Comparison of ENCODE assay signal across 16 cellular contexts in genomic region chr1:67793562-67793961, GRCh38. TPM values are rescaled to one million over a fixed set of nuclear protein-coding genes. Genes with fewer than 3 reads are reported as not detected.
A peak's percentile ranks its signal among the peaks of the same experiment; 100 is the strongest.
DNase-seq lines count a peak whose midpoint lies in the region; ATAC-seq and TF ChIP-seq lines count a peak whose summit lies in the region.
"Had no signal": no experiment of that assay in that cellular context is flagged by ENCODE, and none has a peak within 500 bp of the region (broad histone marks: within the 10 kb centered on the region; RNA-seq: fewer than 3 reads in every experiment).

No MANE protein-coding gene starts in this region.

- H3K27me3 ChIP-seq in sigmoid colon = no peaks in the 10 kb centered on the region
- H3K27me3 ChIP-seq: SJCRH30, suprapubic skin had no signal

- ATAC-seq in HG03280 (IDR thresholded peaks at IDR 0.05; ENCODE audit: unreplicated experiment) (no peak), GM19328 (IDR thresholded peaks at IDR 0.05; ENCODE audit: unreplicated experiment) (no peak)

- no peak for TF ChIP-seq CTCF in fibroblast of the aortic adventitia (IDR thresholded peaks at IDR 0.05; ENCODE audit: insufficient read depth, low read length)
- TF ChIP-seq CTCF in sigmoid colon (IDR thresholded peaks at IDR 0.05) = no peak

- no peak for TF ChIP-seq POLR2A in sigmoid colon (IDR thresholded peaks at IDR 0.05)

- 75 to 83% methylated on average over 3 of the region's 3 CpGs for WGBS in sigmoid colon, 2 donors

- H3K4me1 ChIP-seq in sigmoid colon = peaks cover 0 to 61% (median 36%) of the 10 kb centered on the region in 4 donors
- H3K4me1 ChIP-seq: SJCRH30 had no signal

- TF ChIP-seq EP300 in sigmoid colon (IDR thresholded peaks at IDR 0.05) = no peak

- no peaks in the 10 kb centered on the region for H3K9me3 ChIP-seq in sigmoid colon
- H3K9me3 ChIP-seq: suprapubic skin had no signal

- peak overlapping the region in 3 of 4 donors; percentile 6 to 77 (median 21) for H3K27ac ChIP-seq in sigmoid colon
- H3K27ac ChIP-seq: SJCRH30 had no signal

- no peaks in the 10 kb centered on the region for H3K36me3 ChIP-seq in sigmoid colon
- H3K36me3 ChIP-seq: SJCRH30, suprapubic skin had no signal

- intact Hi-C loops in sigmoid colon (cut with DNase I) = no loop called here

- DNase-seq in EL (peak; percentile 87), amniotic epithelial cell (ENCODE audit: low read depth) (peak; percentile 48), fibroblast of the aortic adventitia (ENCODE audit: low read depth) (peak; percentile 57), sigmoid colon (no peak), NCI-H1417 treated with DMSO at 0.1 percent for 48 hours (lab: John Stamatoyannopoulos, UW) (no peak), NCI-H146 (lab: John Stamatoyannopoulos, UW) (no peak)
- DNase-seq: activated CD4-positive, alpha-beta T cell treated with anti-CD3 and anti-CD28 coated beads for 1 hour; activated gamma-delta T cell treated with Interleukin-2 at 50 U/mL for 16 hours; effector memory CD4-positive, alpha-beta T cell; H7; Karpas-422; NCI-H446; SJCRH30 had no signal

- H3K4me3 ChIP-seq in fibroblast of the aortic adventitia (ENCODE audit: low read depth, low read length) (peak overlapping the region; percentile 22), sigmoid colon (no peak overlapping the region)
- H3K4me3 ChIP-seq: SJCRH30, suprapubic skin had no signal

RNA-seq across cellular contexts. Expression of gene GNG12, which starts 39.7 kb away (rescaled TPM):
- total RNA-seq in fibroblast of the aortic adventitia (ENCODE audit: low replicate concordance) (91.1 and 455 TPM in 2 replicates), sigmoid colon (10 to 100 TPM; 41.9 to 58.2 (median 46.7) TPM)
- polyA plus RNA-seq in sigmoid colon = 100 to 1,000 TPM in 1 of 3 donors, 10 to 100 TPM in 2; 46.1 to 116 (median 93.1) TPM

Comparison
In these comparisons a context has a peak if more than half of its experiments do, and no peak if none do; other contexts are left out.
1. DNase-seq: peak in EL (single experiment), amniotic epithelial cell (single experiment) and fibroblast of the aortic adventitia (single experiment); none in sigmoid colon (single experiment), NCI-H1417 treated with DMSO at 0.1 percent for 48 hours (single experiment) and NCI-H146 (single experiment).